Comparison of ENCODE assay signal across 2 cellular contexts in the genomic region with DNA sequence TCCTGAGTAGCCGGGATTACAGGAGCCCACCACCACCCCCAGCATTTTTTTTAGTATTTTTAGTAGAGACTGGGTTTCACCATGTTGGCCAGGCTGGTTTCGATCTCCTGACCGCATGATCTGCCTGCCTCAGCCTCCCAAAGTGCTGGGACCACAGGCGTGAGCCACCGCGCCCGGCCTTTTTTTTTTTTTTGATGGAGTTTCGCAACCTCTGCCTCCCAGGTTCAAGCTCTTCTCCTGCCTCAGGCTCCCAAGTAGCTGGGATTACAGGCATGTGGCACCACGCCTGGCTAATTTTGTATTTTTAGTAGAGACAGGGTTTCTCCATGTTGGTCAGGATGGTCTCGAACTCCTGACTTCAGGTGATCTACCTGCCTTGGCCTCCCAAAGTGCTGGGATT.
TF ChIP-seq lines count a peak whose summit lies in the region.
"Not testable (repeated sequence)": the region's sequence is repeated elsewhere in the genome, so short reads cannot be mapped to it uniquely, and the experiment has no call there.

No MANE protein-coding gene starts in this region.

TF ChIP-seq in IMR-90, 13 proteins besides CTCF, POLR2A, EP300 and RAD21:
- 0 out of 2 replicates have a peak, but pooled peaks have one; percentile 4 for TF ChIP-seq CEBPB (IDR thresholded peaks at IDR 0.05; ENCODE audit: low read depth, low read length)

TF ChIP-seq in K562, 482 proteins besides CTCF, POLR2A, EP300 and RAD21:
- not testable (repeated sequence) for TF ChIP-seq CEBPG (CRISPR knock-in tag; IDR thresholded peaks at IDR 0.05)
- TF ChIP-seq CEBPG (tag; conservative IDR thresholded peaks at IDR 0.05 in 1 of 2, IDR thresholded peaks at IDR 0.05 in 1 of 2) (peak in 1 of 2 experiments; percentile 52; a peak in 1 of 4 replicates), CEBPB (tag; IDR thresholded peaks at IDR 0.05) (peak; percentile 61)
TF ChIP-seq in K562: peak in this region for 2; not testable (repeated sequence) for 480.
